8 cellular contexts compared by ENCODE assay signal in the genomic region with DNA sequence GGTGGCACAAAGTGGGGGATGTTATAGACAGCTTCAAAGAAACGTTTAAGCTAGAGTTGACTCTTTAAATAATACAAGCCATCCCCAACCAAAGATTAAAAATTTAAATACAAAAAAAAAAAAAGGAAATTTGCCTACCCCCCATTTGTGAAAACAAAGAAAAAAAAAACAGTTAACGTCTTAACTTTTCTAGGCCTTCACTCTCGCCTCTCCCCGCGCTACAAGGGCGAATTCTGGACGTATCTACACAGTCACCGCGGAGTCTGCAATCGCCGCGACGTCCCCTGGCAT. TPM values are rescaled to one million over a fixed set of nuclear protein-coding genes. Genes with fewer than 3 reads are reported as not detected.
DNase-seq lines count a peak whose midpoint lies in the region; ATAC-seq and TF ChIP-seq lines count a peak whose summit lies in the region.

No MANE protein-coding gene starts in this region.

- no peak for TF ChIP-seq POLR2A in vagina (IDR thresholded peaks at IDR 0.05)

- H3K36me3 ChIP-seq in vagina: no peaks in the 10 kb centered on the region

- peak overlapping the region; percentile 82 for H3K4me3 Mint-ChIP-seq in activated naive CD4-positive, alpha-beta T cell treated with anti-CD3 and anti-CD28 coated beads, Interleukin-2, amount 10 ng/mL, durations not matched to agents 7 days and 5 days
- peak overlapping the region; percentile 73 for H3K4me3 Mint-ChIP-seq in mesothelial cell of epicardium

- peaks cover 37% of the 10 kb centered on the region for H3K4me1 Mint-ChIP-seq in activated naive CD4-positive, alpha-beta T cell treated with anti-CD3 and anti-CD28 coated beads, Interleukin-2, amount 10 ng/mL, durations not matched to agents 7 days and 5 days
- H3K4me1 Mint-ChIP-seq in mesothelial cell of epicardium: peaks cover 58% of the 10 kb centered on the region

- TF ChIP-seq CTCF in mesothelial cell of epicardium (IDR thresholded peaks at IDR 0.05; ENCODE audit: unreplicated experiment) (no peak), vagina (IDR thresholded peaks at IDR 0.05) (no peak)

- no peaks in the 10 kb centered on the region for H3K9me3 Mint-ChIP-seq in activated naive CD4-positive, alpha-beta T cell treated with anti-CD3 and anti-CD28 coated beads, Interleukin-2, amount 10 ng/mL, durations not matched to agents 7 days and 5 days
- no peaks in the 10 kb centered on the region for H3K9me3 Mint-ChIP-seq in mesothelial cell of epicardium

- no peaks in the 10 kb centered on the region for H3K27me3 ChIP-seq in vagina

- H3K36me3 Mint-ChIP-seq in activated naive CD4-positive, alpha-beta T cell treated with anti-CD3 and anti-CD28 coated beads, Interleukin-2, amount 10 ng/mL, durations not matched to agents 7 days and 5 days: peaks cover 7% of the 10 kb centered on the region
- no peaks in the 10 kb centered on the region for H3K36me3 Mint-ChIP-seq in mesothelial cell of epicardium

- peak overlapping the region; percentile 39 for H3K27ac Mint-ChIP-seq in activated naive CD4-positive, alpha-beta T cell treated with anti-CD3 and anti-CD28 coated beads, Interleukin-2, amount 10 ng/mL, durations not matched to agents 7 days and 5 days
- H3K27ac Mint-ChIP-seq in mesothelial cell of epicardium: peak overlapping the region; percentile 94

- ATAC-seq in HG03108 (IDR thresholded peaks at IDR 0.05; ENCODE audit: unreplicated experiment): no peak

- peaks cover 50% of the 10 kb centered on the region for H3K4me1 ChIP-seq in vagina

- CTCF ChIA-PET in activated naive CD4-positive, alpha-beta T cell treated with anti-CD3 and anti-CD28 coated beads, Interleukin-2, amount 10 ng/mL, durations not matched to agents 7 days and 5 days (lab: Charles Lee): interaction anchor here (1.2 kb wide), 1 partner anchor 279 kb away, joined by 3 read pairs; no protein-coding TSS in a partner anchor

- no peak for DNase-seq in activated naive CD4-positive, alpha-beta T cell treated with anti-CD3 and anti-CD28 coated beads, Interleukin-2, amount 10 ng/mL, durations not matched to agents 7 days and 5 days
- no peak for DNase-seq in activated naive CD4-positive, alpha-beta T cell treated with Interleukin-2 at 50 U/mL for 16 hours
- DNase-seq in mesothelial cell of epicardium (ENCODE audit: low spot score in 2 of 2, unreplicated experiment in 2 of 2) (no peak), vagina (ENCODE audit: extremely low spot score in 2 of 2) (no peak), NCI-H128 (lab: John Stamatoyannopoulos, UW; ENCODE audit: unreplicated experiment) (no peak)
- DNase-seq in stimulated activated CD4-positive, alpha-beta T cell treated with anti-CD3 and anti-CD28 coated beads, Interleukin-4, amount 100 ng/mL, for 1 hour: no peak

- H3K4me3 ChIP-seq in vagina: peak overlapping the region; percentile 76

- H3K27ac ChIP-seq in cingulate gyrus (ENCODE audit: low read depth, low read length) (peak overlapping the region; percentile 95), vagina (peak overlapping the region; percentile 91)

- no peaks in the 10 kb centered on the region for H3K9me3 ChIP-seq in vagina

- intact Hi-C loops in vagina (cut with DNase I): no loop called here

- H3K27me3 Mint-ChIP-seq in activated naive CD4-positive, alpha-beta T cell treated with anti-CD3 and anti-CD28 coated beads, Interleukin-2, amount 10 ng/mL, durations not matched to agents 7 days and 5 days: no peaks in the 10 kb centered on the region
- no peaks in the 10 kb centered on the region for H3K27me3 Mint-ChIP-seq in mesothelial cell of epicardium (ENCODE audit: low read depth)

RNA-seq across cellular contexts. Expression of gene NUDT4, which starts 0.5 kb away (rescaled TPM):
- total RNA-seq in mesothelial cell of epicardium (41.0 to 48.0 TPM (median 44.4 TPM) in 3 replicates), vagina (37.1 TPM)
